In genomic region chr4:185405296-185405999, GRCh38 we compare ENCODE assay signal across 11 cellular contexts. TPM values are rescaled to one million over a fixed set of nuclear protein-coding genes. Genes with fewer than 3 reads are reported as not detected.
DNase-seq lines count a peak whose midpoint lies in the region; ATAC-seq and TF ChIP-seq lines count a peak whose summit lies in the region.
"Had no signal": no experiment of that assay in that cellular context is flagged by ENCODE, and none has a peak within 500 bp of the region (broad histone marks: within the 10 kb centered on the region; RNA-seq: fewer than 3 reads in every experiment).

No MANE protein-coding gene starts in this region.

- no peak overlapping the region for H3K4me3 Mint-ChIP-seq in nephron
- no peak overlapping the region for H3K4me3 Mint-ChIP-seq in activated T-helper 1 cell treated with anti-CD3 and anti-CD28 coated beads, Interleukin-12 subunit alpha, Interleukin-12 subunit beta, Interleukin-2, Interleukin-4 antibody, amounts not matched to agents 30 ng/mL and 10 ng/mL and 1 ng/mL, durations not matched to agents 14 hours and 24 hours and 36 hours
- H3K4me3 Mint-ChIP-seq: nephron progenitor cell had no signal

- no peaks in the 10 kb centered on the region for H3K27me3 Mint-ChIP-seq in nephron (ENCODE audit: low read depth)
- no peaks in the 10 kb centered on the region for H3K27me3 Mint-ChIP-seq in activated T-helper 1 cell treated with anti-CD3 and anti-CD28 coated beads, Interleukin-12 subunit alpha, Interleukin-12 subunit beta, Interleukin-2, Interleukin-4 antibody, amounts not matched to agents 30 ng/mL and 10 ng/mL and 1 ng/mL, durations not matched to agents 14 hours and 24 hours and 36 hours (ENCODE audit: insufficient read depth)

- H3K9me3 Mint-ChIP-seq in nephron: peaks cover 3% of the 10 kb centered on the region
- H3K9me3 Mint-ChIP-seq in activated T-helper 1 cell treated with anti-CD3 and anti-CD28 coated beads, Interleukin-12 subunit alpha, Interleukin-12 subunit beta, Interleukin-2, Interleukin-4 antibody, amounts not matched to agents 30 ng/mL and 10 ng/mL and 1 ng/mL, durations not matched to agents 14 hours and 24 hours and 36 hours: no peaks in the 10 kb centered on the region

- no peak for TF ChIP-seq CTCF in nephron (IDR thresholded peaks at IDR 0.05; ENCODE audit: unreplicated experiment in 3 of 3)

- H3K36me3 Mint-ChIP-seq in nephron (ENCODE audit: low read depth): peaks cover 65% of the 10 kb centered on the region
- peaks cover 39% of the 10 kb centered on the region for H3K36me3 Mint-ChIP-seq in activated T-helper 1 cell treated with anti-CD3 and anti-CD28 coated beads, Interleukin-12 subunit alpha, Interleukin-12 subunit beta, Interleukin-2, Interleukin-4 antibody, amounts not matched to agents 30 ng/mL and 10 ng/mL and 1 ng/mL, durations not matched to agents 14 hours and 24 hours and 36 hours (ENCODE audit: low read depth)

- DNase-seq in cortex of kidney (lab: John Stamatoyannopoulos, UW) (no peak), NCI-H226 (no peak)
- DNase-seq in activated T-helper 1 cell treated with anti-CD3 and anti-CD28 coated beads, Interleukin-12 subunit alpha, Interleukin-12 subunit beta, Interleukin-2, Interleukin-4 antibody, amounts not matched to agents 30 ng/mL and 10 ng/mL and 1 ng/mL, durations not matched to agents 14 hours and 24 hours and 36 hours (ENCODE audit: low spot score): no peak
- DNase-seq: NCI-H748 treated with DMSO at 0.1 percent for 48 hours; nephron progenitor cell; stimulated activated naive CD4-positive, alpha-beta T cell; SW 1271 had no signal

- intact Hi-C loops in activated T-helper 1 cell treated with anti-CD3 and anti-CD28 coated beads, Interleukin-12 subunit alpha, Interleukin-12 subunit beta, Interleukin-2, Interleukin-4 antibody, amounts not matched to agents 30 ng/mL and 10 ng/mL and 1 ng/mL, durations not matched to agents 14 hours and 24 hours and 36 hours (cut with micrococcal nuclease): no loop called here

- peak; percentile 86 for ATAC-seq in GM19351 (IDR thresholded peaks at IDR 0.05; ENCODE audit: unreplicated experiment)
- ATAC-seq in HG02588 (IDR thresholded peaks at IDR 0.05; ENCODE audit: unreplicated experiment): peak; percentile 73
- ATAC-seq in HG03565 (IDR thresholded peaks at IDR 0.05; ENCODE audit: unreplicated experiment): peak; percentile 49

- H3K4me1 Mint-ChIP-seq in nephron: no peaks in the 10 kb centered on the region
- H3K4me1 Mint-ChIP-seq in activated T-helper 1 cell treated with anti-CD3 and anti-CD28 coated beads, Interleukin-12 subunit alpha, Interleukin-12 subunit beta, Interleukin-2, Interleukin-4 antibody, amounts not matched to agents 30 ng/mL and 10 ng/mL and 1 ng/mL, durations not matched to agents 14 hours and 24 hours and 36 hours (ENCODE audit: low read depth): peaks cover 14% of the 10 kb centered on the region
- H3K4me1 Mint-ChIP-seq: nephron progenitor cell had no signal

- H3K27ac Mint-ChIP-seq in nephron: peak overlapping the region in 2 of 3 experiments; percentile 64 to 90
- no peak overlapping the region for H3K27ac Mint-ChIP-seq in activated T-helper 1 cell treated with anti-CD3 and anti-CD28 coated beads, Interleukin-12 subunit alpha, Interleukin-12 subunit beta, Interleukin-2, Interleukin-4 antibody, amounts not matched to agents 30 ng/mL and 10 ng/mL and 1 ng/mL, durations not matched to agents 14 hours and 24 hours and 36 hours

RNA-seq across cellular contexts. Expression of gene ANKRD37, which starts 8.8 kb away (rescaled TPM):
- 12.4 and 15.8 TPM in 2 replicates for total RNA-seq in activated T-helper 1 cell treated with anti-CD3 and anti-CD28 coated beads, Interleukin-12 subunit alpha, Interleukin-12 subunit beta, Interleukin-2, Interleukin-4 antibody, amounts not matched to agents 30 ng/mL and 10 ng/mL and 1 ng/mL, durations not matched to agents 14 hours and 24 hours and 36 hours

RNA-seq across cellular contexts. Expression of gene LRP2BP, which starts 9.7 kb away (rescaled TPM):
- 0.42 and 0.47 TPM in 2 replicates for total RNA-seq in activated T-helper 1 cell treated with anti-CD3 and anti-CD28 coated beads, Interleukin-12 subunit alpha, Interleukin-12 subunit beta, Interleukin-2, Interleukin-4 antibody, amounts not matched to agents 30 ng/mL and 10 ng/mL and 1 ng/mL, durations not matched to agents 14 hours and 24 hours and 36 hours

RNA-seq across cellular contexts. Expression of gene UFSP2, which starts 20.3 kb away (rescaled TPM):
- 19.8 and 19.9 TPM in 2 replicates for total RNA-seq in activated T-helper 1 cell treated with anti-CD3 and anti-CD28 coated beads, Interleukin-12 subunit alpha, Interleukin-12 subunit beta, Interleukin-2, Interleukin-4 antibody, amounts not matched to agents 30 ng/mL and 10 ng/mL and 1 ng/mL, durations not matched to agents 14 hours and 24 hours and 36 hours
